ENCODE assay signal across 23 cellular contexts in genomic region chr21:38342734-38343133, GRCh38.
"Had no signal": no experiment of that assay in that cellular context is flagged by ENCODE, and none has a peak within 500 bp of the region (broad histone marks: within the 10 kb centered on the region; RNA-seq: fewer than 3 reads in every experiment).

No MANE protein-coding gene starts in this region.

- H3K27ac Mint-ChIP-seq: activated CD4-positive, alpha-beta memory T cell treated with anti-CD3 and anti-CD28 coated beads for 36 hours; activated CD4-positive, alpha-beta T cell treated with anti-CD3 and anti-CD28 coated beads for 36 hours; dendritic cell treated with granulocyte-macrophage colony-stimulating factor and Interleukin-4, amounts not matched to agents 40 ng/mL and 50 ng/mL, for 4 days; naive thymus-derived CD4-positive, alpha-beta T cell; stimulated activated naive B cell treated with anti-CD40 and anti-IgM and Interleukin-4, amounts not matched to agents 10 μg/mL and 1 μg/mL and 100 μg/mL, for 72 hours; T-helper 17 cell had no signal

- H3K79me2 ChIP-seq: parathyroid adenoma had no signal

- H3K9ac ChIP-seq: parathyroid adenoma had no signal

- H2AFZ ChIP-seq: parathyroid adenoma had no signal

- H3K27me3 Mint-ChIP-seq: activated CD4-positive, alpha-beta memory T cell treated with anti-CD3 and anti-CD28 coated beads for 36 hours; naive thymus-derived CD4-positive, alpha-beta T cell; stimulated activated naive B cell treated with anti-CD40 and anti-IgM and Interleukin-4, amounts not matched to agents 10 μg/mL and 1 μg/mL and 100 μg/mL, for 72 hours; T-helper 17 cell had no signal

- H3K27ac ChIP-seq: epithelial cell of prostate, gastroesophageal sphincter, parathyroid adenoma, WERI-Rb-1 had no signal

- DNase-seq: activated CD4-positive, alpha-beta memory T cell treated with anti-CD3 and anti-CD28 coated beads for 36 hours; activated CD4-positive, alpha-beta T cell treated with anti-CD3 and anti-CD28 coated beads for 36 hours; activated effector memory CD4-positive, alpha-beta T cell treated with Interleukin-2 at 50 U/mL for 16 hours; activated naive CD4-positive, alpha-beta T cell treated with anti-CD3 and anti-CD28 coated beads, Interleukin-2, amount 50 U/mL, for 16 hours; activated T-cell treated with anti-CD3 and anti-CD28 coated beads, Interleukin-2, amount 50 U/mL, for 4 hours; amniotic stem cell; brain microvascular endothelial cell; cerebellar nuclear complex; effector memory CD4-positive, alpha-beta T cell; heart right ventricle; left colon; mucosa of descending colon; naive thymus-derived CD4-positive, alpha-beta T cell; retina; stimulated activated CD4-positive, alpha-beta T cell treated with anti-CD3 and anti-CD28 coated beads, Interleukin-2, amount 100 ng/mL, for 48 hours; stimulated activated naive B cell treated with anti-CD40 and anti-IgM and Interleukin-4, amounts not matched to agents 10 μg/mL and 1 μg/mL and 100 μg/mL, for 72 hours; substantia nigra; T-helper 17 cell; WERI-Rb-1 had no signal

- H3K36me3 ChIP-seq: brain microvascular endothelial cell, gastroesophageal sphincter, heart right ventricle, WERI-Rb-1 had no signal

- H3K4me1 Mint-ChIP-seq: stimulated activated naive B cell treated with anti-CD40 and anti-IgM and Interleukin-4, amounts not matched to agents 10 μg/mL and 1 μg/mL and 100 μg/mL, for 72 hours; T-helper 17 cell had no signal

- H3K4me3 ChIP-seq: gastroesophageal sphincter, heart right ventricle, mucosa of descending colon had no signal

- H3K4me3 Mint-ChIP-seq: activated CD4-positive, alpha-beta memory T cell treated with anti-CD3 and anti-CD28 coated beads for 36 hours; activated CD4-positive, alpha-beta T cell treated with anti-CD3 and anti-CD28 coated beads for 36 hours; activated T-cell treated with anti-CD3 and anti-CD28 coated beads, Interleukin-2, amount 50 U/mL, for 4 hours; dendritic cell treated with granulocyte-macrophage colony-stimulating factor and Interleukin-4, amounts not matched to agents 40 ng/mL and 50 ng/mL, for 4 days; naive thymus-derived CD4-positive, alpha-beta T cell; stimulated activated naive B cell treated with anti-CD40 and anti-IgM and Interleukin-4, amounts not matched to agents 10 μg/mL and 1 μg/mL and 100 μg/mL, for 72 hours; T-helper 17 cell had no signal

- ATAC-seq: activated CD4-positive, alpha-beta T cell treated with anti-CD3 and anti-CD28 coated beads for 36 hours; activated T-cell treated with anti-CD3 and anti-CD28 coated beads, Interleukin-2, amount 50 U/mL, for 4 hours; gastroesophageal sphincter; left colon; mucosa of descending colon; naive thymus-derived CD4-positive, alpha-beta T cell; stimulated activated naive B cell treated with anti-CD40 and anti-IgM and Interleukin-4, amounts not matched to agents 10 μg/mL and 1 μg/mL and 100 μg/mL, for 72 hours; T-helper 17 cell had no signal

- H3K4me1 ChIP-seq: gastroesophageal sphincter had no signal

- H3K27me3 ChIP-seq: brain microvascular endothelial cell had no signal

- H3K9me3 ChIP-seq: gastroesophageal sphincter, heart right ventricle, mucosa of descending colon had no signal

- H3K9me3 Mint-ChIP-seq: activated CD4-positive, alpha-beta memory T cell treated with anti-CD3 and anti-CD28 coated beads for 36 hours; activated T-cell treated with anti-CD3 and anti-CD28 coated beads, Interleukin-2, amount 50 U/mL, for 4 hours; dendritic cell treated with granulocyte-macrophage colony-stimulating factor and Interleukin-4, amounts not matched to agents 40 ng/mL and 50 ng/mL, for 4 days; stimulated activated naive B cell treated with anti-CD40 and anti-IgM and Interleukin-4, amounts not matched to agents 10 μg/mL and 1 μg/mL and 100 μg/mL, for 72 hours had no signal

- H3K36me3 Mint-ChIP-seq: activated CD4-positive, alpha-beta memory T cell treated with anti-CD3 and anti-CD28 coated beads for 36 hours; stimulated activated naive B cell treated with anti-CD40 and anti-IgM and Interleukin-4, amounts not matched to agents 10 μg/mL and 1 μg/mL and 100 μg/mL, for 72 hours had no signal
